ENCODE assay signal across 2 cellular contexts in genomic region chr22:20926243-20926642, GRCh38.
TF ChIP-seq lines count a peak whose summit lies in the region.

No MANE protein-coding gene starts in this region.

TF ChIP-seq in K562, 482 proteins besides CTCF, POLR2A, EP300 and RAD21:
- TF ChIP-seq DDX20 (tag; IDR thresholded peaks at IDR 0.05; ENCODE audit: low read depth) (no peak), ZNF431 (CRISPR knock-in tag; IDR thresholded peaks at IDR 0.05) (0 out of 2 replicates have a peak, but pooled peaks have one; percentile 32), MYC (IDR thresholded peaks at IDR 0.05; ENCODE audit: low read depth, low read length) (no peak), MYC (CRISPR knock-in tag; IDR thresholded peaks at IDR 0.05; ENCODE audit: borderline replicate concordance, low read depth) (no peak), POLR2AphosphoS2 (IDR thresholded peaks at IDR 0.05; ENCODE audit: low read length) (0 out of 2 replicates have a peak, but pooled peaks have one; percentile 20), ZNF197 (CRISPR knock-in tag; IDR thresholded peaks at IDR 0.05; ENCODE audit: low read depth) (no peak), TAF7 (tag; IDR thresholded peaks at IDR 0.05) (no peak), ETS2 (tag; IDR thresholded peaks at IDR 0.05; ENCODE audit: borderline replicate concordance, poor library complexity, severe bottlenecking) (no peak), SPI1 (IDR thresholded peaks at IDR 0.05; ENCODE audit: borderline replicate concordance, low read depth, low read length) (peak; percentile 10; the same call in 1 of the 2 replicates)
- TF ChIP-seq, protein P1, sequence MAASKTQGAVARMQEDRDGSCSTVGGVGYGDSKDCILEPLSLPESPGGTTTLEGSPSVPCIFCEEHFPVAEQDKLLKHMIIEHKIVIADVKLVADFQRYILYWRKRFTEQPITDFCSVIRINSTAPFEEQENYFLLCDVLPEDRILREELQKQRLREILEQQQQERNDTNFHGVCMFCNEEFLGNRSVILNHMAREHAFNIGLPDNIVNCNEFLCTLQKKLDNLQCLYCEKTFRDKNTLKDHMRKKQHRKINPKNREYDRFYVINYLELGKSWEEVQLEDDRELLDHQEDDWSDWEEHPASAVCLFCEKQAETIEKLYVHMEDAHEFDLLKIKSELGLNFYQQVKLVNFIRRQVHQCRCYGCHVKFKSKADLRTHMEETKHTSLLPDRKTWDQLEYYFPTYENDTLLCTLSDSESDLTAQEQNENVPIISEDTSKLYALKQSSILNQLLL (CRISPR knock-in tag; IDR thresholded peaks at IDR 0.05; ENCODE audit: borderline replicate concordance) = no peak
- TF ChIP-seq, protein P2, sequence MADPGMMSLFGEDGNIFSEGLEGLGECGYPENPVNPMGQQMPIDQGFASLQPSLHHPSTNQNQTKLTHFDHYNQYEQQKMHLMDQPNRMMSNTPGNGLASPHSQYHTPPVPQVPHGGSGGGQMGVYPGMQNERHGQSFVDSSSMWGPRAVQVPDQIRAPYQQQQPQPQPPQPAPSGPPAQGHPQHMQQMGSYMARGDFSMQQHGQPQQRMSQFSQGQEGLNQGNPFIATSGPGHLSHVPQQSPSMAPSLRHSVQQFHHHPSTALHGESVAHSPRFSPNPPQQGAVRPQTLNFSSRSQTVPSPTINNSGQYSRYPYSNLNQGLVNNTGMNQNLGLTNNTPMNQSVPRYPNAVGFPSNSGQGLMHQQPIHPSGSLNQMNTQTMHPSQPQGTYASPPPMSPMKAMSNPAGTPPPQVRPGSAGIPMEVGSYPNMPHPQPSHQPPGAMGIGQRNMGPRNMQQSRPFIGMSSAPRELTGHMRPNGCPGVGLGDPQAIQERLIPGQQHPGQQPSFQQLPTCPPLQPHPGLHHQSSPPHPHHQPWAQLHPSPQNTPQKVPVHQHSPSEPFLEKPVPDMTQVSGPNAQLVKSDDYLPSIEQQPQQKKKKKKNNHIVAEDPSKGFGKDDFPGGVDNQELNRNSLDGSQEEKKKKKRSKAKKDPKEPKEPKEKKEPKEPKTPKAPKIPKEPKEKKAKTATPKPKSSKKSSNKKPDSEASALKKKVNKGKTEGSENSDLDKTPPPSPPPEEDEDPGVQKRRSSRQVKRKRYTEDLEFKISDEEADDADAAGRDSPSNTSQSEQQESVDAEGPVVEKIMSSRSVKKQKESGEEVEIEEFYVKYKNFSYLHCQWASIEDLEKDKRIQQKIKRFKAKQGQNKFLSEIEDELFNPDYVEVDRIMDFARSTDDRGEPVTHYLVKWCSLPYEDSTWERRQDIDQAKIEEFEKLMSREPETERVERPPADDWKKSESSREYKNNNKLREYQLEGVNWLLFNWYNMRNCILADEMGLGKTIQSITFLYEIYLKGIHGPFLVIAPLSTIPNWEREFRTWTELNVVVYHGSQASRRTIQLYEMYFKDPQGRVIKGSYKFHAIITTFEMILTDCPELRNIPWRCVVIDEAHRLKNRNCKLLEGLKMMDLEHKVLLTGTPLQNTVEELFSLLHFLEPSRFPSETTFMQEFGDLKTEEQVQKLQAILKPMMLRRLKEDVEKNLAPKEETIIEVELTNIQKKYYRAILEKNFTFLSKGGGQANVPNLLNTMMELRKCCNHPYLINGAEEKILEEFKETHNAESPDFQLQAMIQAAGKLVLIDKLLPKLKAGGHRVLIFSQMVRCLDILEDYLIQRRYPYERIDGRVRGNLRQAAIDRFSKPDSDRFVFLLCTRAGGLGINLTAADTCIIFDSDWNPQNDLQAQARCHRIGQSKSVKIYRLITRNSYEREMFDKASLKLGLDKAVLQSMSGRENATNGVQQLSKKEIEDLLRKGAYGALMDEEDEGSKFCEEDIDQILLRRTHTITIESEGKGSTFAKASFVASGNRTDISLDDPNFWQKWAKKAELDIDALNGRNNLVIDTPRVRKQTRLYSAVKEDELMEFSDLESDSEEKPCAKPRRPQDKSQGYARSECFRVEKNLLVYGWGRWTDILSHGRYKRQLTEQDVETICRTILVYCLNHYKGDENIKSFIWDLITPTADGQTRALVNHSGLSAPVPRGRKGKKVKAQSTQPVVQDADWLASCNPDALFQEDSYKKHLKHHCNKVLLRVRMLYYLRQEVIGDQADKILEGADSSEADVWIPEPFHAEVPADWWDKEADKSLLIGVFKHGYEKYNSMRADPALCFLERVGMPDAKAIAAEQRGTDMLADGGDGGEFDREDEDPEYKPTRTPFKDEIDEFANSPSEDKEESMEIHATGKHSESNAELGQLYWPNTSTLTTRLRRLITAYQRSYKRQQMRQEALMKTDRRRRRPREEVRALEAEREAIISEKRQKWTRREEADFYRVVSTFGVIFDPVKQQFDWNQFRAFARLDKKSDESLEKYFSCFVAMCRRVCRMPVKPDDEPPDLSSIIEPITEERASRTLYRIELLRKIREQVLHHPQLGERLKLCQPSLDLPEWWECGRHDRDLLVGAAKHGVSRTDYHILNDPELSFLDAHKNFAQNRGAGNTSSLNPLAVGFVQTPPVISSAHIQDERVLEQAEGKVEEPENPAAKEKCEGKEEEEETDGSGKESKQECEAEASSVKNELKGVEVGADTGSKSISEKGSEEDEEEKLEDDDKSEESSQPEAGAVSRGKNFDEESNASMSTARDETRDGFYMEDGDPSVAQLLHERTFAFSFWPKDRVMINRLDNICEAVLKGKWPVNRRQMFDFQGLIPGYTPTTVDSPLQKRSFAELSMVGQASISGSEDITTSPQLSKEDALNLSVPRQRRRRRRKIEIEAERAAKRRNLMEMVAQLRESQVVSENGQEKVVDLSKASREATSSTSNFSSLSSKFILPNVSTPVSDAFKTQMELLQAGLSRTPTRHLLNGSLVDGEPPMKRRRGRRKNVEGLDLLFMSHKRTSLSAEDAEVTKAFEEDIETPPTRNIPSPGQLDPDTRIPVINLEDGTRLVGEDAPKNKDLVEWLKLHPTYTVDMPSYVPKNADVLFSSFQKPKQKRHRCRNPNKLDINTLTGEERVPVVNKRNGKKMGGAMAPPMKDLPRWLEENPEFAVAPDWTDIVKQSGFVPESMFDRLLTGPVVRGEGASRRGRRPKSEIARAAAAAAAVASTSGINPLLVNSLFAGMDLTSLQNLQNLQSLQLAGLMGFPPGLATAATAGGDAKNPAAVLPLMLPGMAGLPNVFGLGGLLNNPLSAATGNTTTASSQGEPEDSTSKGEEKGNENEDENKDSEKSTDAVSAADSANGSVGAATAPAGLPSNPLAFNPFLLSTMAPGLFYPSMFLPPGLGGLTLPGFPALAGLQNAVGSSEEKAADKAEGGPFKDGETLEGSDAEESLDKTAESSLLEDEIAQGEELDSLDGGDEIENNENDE (IDR thresholded peaks at IDR 0.05; ENCODE audit: low read depth, low read length) = no peak

TF ChIP-seq in SK-N-SH treated with all-trans-retinoic acid at 6 μM for 48 hours, 23 proteins besides CTCF, POLR2A, EP300 and RAD21:
- TF ChIP-seq ZNF8 (CRISPR knock-in tag; IDR thresholded peaks at IDR 0.05) = no peak
- TF ChIP-seq, protein P3, sequence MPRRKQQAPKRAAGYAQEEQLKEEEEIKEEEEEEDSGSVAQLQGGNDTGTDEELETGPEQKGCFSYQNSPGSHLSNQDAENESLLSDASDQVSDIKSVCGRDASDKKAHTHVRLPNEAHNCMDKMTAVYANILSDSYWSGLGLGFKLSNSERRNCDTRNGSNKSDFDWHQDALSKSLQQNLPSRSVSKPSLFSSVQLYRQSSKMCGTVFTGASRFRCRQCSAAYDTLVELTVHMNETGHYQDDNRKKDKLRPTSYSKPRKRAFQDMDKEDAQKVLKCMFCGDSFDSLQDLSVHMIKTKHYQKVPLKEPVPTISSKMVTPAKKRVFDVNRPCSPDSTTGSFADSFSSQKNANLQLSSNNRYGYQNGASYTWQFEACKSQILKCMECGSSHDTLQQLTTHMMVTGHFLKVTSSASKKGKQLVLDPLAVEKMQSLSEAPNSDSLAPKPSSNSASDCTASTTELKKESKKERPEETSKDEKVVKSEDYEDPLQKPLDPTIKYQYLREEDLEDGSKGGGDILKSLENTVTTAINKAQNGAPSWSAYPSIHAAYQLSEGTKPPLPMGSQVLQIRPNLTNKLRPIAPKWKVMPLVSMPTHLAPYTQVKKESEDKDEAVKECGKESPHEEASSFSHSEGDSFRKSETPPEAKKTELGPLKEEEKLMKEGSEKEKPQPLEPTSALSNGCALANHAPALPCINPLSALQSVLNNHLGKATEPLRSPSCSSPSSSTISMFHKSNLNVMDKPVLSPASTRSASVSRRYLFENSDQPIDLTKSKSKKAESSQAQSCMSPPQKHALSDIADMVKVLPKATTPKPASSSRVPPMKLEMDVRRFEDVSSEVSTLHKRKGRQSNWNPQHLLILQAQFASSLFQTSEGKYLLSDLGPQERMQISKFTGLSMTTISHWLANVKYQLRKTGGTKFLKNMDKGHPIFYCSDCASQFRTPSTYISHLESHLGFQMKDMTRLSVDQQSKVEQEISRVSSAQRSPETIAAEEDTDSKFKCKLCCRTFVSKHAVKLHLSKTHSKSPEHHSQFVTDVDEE (CRISPR knock-in tag; IDR thresholded peaks at IDR 0.05) = no peak
- TF ChIP-seq PPARA (CRISPR knock-in tag; IDR thresholded peaks at IDR 0.05; ENCODE audit: borderline replicate concordance) = no peak
- no peak for TF ChIP-seq GLIS3 (CRISPR knock-in tag; IDR thresholded peaks at IDR 0.05)
- TF ChIP-seq ZNF70 (CRISPR knock-in tag; IDR thresholded peaks at IDR 0.05) = no peak
- no peak for TF ChIP-seq ZNF565 (CRISPR knock-in tag; conservative IDR thresholded peaks at IDR 0.05; ENCODE audit: low read depth)
- no peak for TF ChIP-seq ISL1 (CRISPR knock-in tag; IDR thresholded peaks at IDR 0.05)
- no peak for TF ChIP-seq ARNTL (CRISPR knock-in tag; IDR thresholded peaks at IDR 0.05; ENCODE audit: borderline replicate concordance, low read depth)
- no peak for TF ChIP-seq ZFP30 (CRISPR knock-in tag; IDR thresholded peaks at IDR 0.05)
- no peak for TF ChIP-seq OSR1 (CRISPR knock-in tag; IDR thresholded peaks at IDR 0.05)
- TF ChIP-seq CSDC2 (CRISPR knock-in tag; IDR thresholded peaks at IDR 0.05) = no peak
- no peak for TF ChIP-seq ZFP3 (CRISPR knock-in tag; IDR thresholded peaks at IDR 0.05)
- no peak for TF ChIP-seq RARB (CRISPR knock-in tag; IDR thresholded peaks at IDR 0.05)
- TF ChIP-seq ZC3H10 (CRISPR knock-in tag; IDR thresholded peaks at IDR 0.05) = no peak
- no peak for TF ChIP-seq TOX (CRISPR knock-in tag; IDR thresholded peaks at IDR 0.05; ENCODE audit: borderline replicate concordance)
- TF ChIP-seq, protein P4, sequence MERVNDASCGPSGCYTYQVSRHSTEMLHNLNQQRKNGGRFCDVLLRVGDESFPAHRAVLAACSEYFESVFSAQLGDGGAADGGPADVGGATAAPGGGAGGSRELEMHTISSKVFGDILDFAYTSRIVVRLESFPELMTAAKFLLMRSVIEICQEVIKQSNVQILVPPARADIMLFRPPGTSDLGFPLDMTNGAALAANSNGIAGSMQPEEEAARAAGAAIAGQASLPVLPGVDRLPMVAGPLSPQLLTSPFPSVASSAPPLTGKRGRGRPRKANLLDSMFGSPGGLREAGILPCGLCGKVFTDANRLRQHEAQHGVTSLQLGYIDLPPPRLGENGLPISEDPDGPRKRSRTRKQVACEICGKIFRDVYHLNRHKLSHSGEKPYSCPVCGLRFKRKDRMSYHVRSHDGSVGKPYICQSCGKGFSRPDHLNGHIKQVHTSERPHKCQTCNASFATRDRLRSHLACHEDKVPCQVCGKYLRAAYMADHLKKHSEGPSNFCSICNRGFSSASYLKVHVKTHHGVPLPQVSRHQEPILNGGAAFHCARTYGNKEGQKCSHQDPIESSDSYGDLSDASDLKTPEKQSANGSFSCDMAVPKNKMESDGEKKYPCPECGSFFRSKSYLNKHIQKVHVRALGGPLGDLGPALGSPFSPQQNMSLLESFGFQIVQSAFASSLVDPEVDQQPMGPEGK (CRISPR knock-in tag; IDR thresholded peaks at IDR 0.05; ENCODE audit: borderline replicate concordance) = no peak
- TF ChIP-seq CSRNP3 (CRISPR knock-in tag; IDR thresholded peaks at IDR 0.05) = no peak
